9 cellular contexts compared by ENCODE assay signal in genomic region chr3:117997201-117998049, GRCh38.
A peak's percentile ranks its signal among the peaks of the same experiment; 100 is the strongest.
DNase-seq lines count a peak whose midpoint lies in the region; ATAC-seq and TF ChIP-seq lines count a peak whose summit lies in the region.
"Had no signal": no experiment of that assay in that cellular context is flagged by ENCODE, and none has a peak within 500 bp of the region (broad histone marks: within the 10 kb centered on the region; RNA-seq: fewer than 3 reads in every experiment).

No MANE protein-coding gene starts in this region.

- no peaks in the 10 kb centered on the region for H3F3A ChIP-seq in PC-3 (ENCODE audit: low read length, unreplicated experiment)

- peak; percentile 24 for DNase-seq in GM12864 (ENCODE audit: low read depth)
- DNase-seq in HAP-1 (ENCODE audit: low spot score in 2 of 2), result peak; percentile 75 to 86
- DNase-seq in Kasumi-1 (lab: John Stamatoyannopoulos, UW), result peak; percentile 75 to 77
- DNase-seq in PC-3, result peak; percentile 81
- peak; percentile 34 to 89 (median 78) for DNase-seq in anterior cingulate cortex (lab: John Stamatoyannopoulos, UW)
- DNase-seq in left ventricle myocardium superior, result peak; percentile 82
- peak; percentile 75 to 98 (median 86) for DNase-seq in posterior cingulate gyrus
- no peak for DNase-seq in effector CD8-positive, alpha-beta T cell (lab: John Stamatoyannopoulos, UW)
- DNase-seq: natural killer cell had no signal

- in situ Hi-C loops in HAP-1 (cut with MboI; ENCODE audit: low sequenced_read_pairs), result no loop called here

- H2AFZ ChIP-seq in PC-3 (ENCODE audit: low read length), result peak overlapping the region; percentile 82

- H3K4me1 ChIP-seq in HAP-1 (no peaks in the 10 kb centered on the region), PC-3 (ENCODE audit: insufficient read depth, low read length) (0 out of 2 replicates have a peak, but pooled peaks cover 5% of the 10 kb centered on the region)

- no peaks in the 10 kb centered on the region for H3K79me2 ChIP-seq in PC-3 (ENCODE audit: low read length)

- ATAC-seq in PC-3 (peak; percentile 95), left ventricle myocardium superior (peak; percentile 98)

- CTCF ChIA-PET in PC-3 (lab: Charles Lee), result no interaction called here

- H3K4me3 ChIP-seq in GM12864 (ENCODE audit: low read depth, low read length), result no peak overlapping the region
- peak overlapping the region; percentile 32 for H3K4me3 ChIP-seq in HAP-1
- peak overlapping the region; percentile 60 for H3K4me3 ChIP-seq in PC-3 (ENCODE audit: low read length)

- peak; percentile 95 for TF ChIP-seq CTCF in GM12864 (IDR thresholded peaks at IDR 0.05; ENCODE audit: low read depth, low read length, missing control alignments)
- TF ChIP-seq CTCF in PC-3 (conservative IDR thresholded peaks at IDR 0.05; ENCODE audit: low read depth, low read length), result peak; percentile 95

- intact Hi-C loops in PC-3 (cut with micrococcal nuclease), result no loop called here
- intact Hi-C loops in left ventricle myocardium superior (cut with micrococcal nuclease), result no loop called here
- intact Hi-C loops in posterior cingulate gyrus (cut with DNase I), result loop anchor here (5.0 kb wide), 5 partner anchors 245 to 1225 kb away; no protein-coding TSS in a partner anchor

- H3K9me3 ChIP-seq in HAP-1 (no peaks in the 10 kb centered on the region), PC-3 (ENCODE audit: low read length) (no peaks in the 10 kb centered on the region)

- no peaks in the 10 kb centered on the region for H3K9me2 ChIP-seq in PC-3 (replicated peaks; ENCODE audit: low read length)

- no peak overlapping the region for H3K9ac ChIP-seq in PC-3 (ENCODE audit: low read length)

- BruUV-seq in PC-3 (replicated peaks; lab: Mats Ljungman, UMichigan), result no TSS peak

- H3K36me3 ChIP-seq in HAP-1 (replicated peaks) (no peaks in the 10 kb centered on the region), PC-3 (ENCODE audit: low read depth, low read length) (no peaks in the 10 kb centered on the region)

- no peaks in the 10 kb centered on the region for H4K20me1 ChIP-seq in PC-3 (ENCODE audit: low read length)

- POLR2A ChIA-PET in PC-3 (lab: Charles Lee; ENCODE audit: unreplicated experiment), result no interaction called here

- no peak overlapping the region for H3K27ac ChIP-seq in PC-3 (ENCODE audit: low read length)

- peak overlapping the region; percentile 86 for H3K4me2 ChIP-seq in PC-3 (ENCODE audit: low read length)

- H3K27me3 ChIP-seq in HAP-1 (ENCODE audit: low read depth) (peaks cover 11% of the 10 kb centered on the region; the same call in 1 of the 2 replicates), PC-3 (ENCODE audit: low read length) (peaks cover 16% of the 10 kb centered on the region)
